Comparison of ENCODE assay signal across 26 cellular contexts in the genomic region with DNA sequence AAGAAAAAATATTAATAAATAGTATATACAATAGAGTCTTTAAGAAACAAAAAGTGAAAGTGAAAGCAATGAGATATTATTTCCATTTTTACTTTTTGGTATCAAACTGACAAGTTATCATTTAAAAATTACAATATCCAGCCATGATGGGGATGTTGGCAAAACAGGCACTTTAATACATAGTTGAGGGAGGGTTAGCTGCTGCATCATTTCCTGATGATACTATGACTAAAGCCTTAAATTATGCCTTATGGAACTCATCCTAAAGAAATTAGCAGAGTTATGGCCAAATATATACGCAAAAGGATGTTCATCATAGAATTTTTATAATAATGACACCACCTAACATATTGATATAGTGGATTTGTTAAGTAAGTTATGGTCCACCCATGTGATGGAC.
DNase-seq lines count a peak whose midpoint lies in the region; ATAC-seq and TF ChIP-seq lines count a peak whose summit lies in the region.
"Had no signal": no experiment of that assay in that cellular context is flagged by ENCODE, and none has a peak within 500 bp of the region (broad histone marks: within the 10 kb centered on the region; RNA-seq: fewer than 3 reads in every experiment).

No MANE protein-coding gene starts in this region.

- DNase-seq in HT1080 (ENCODE audit: low read depth) (peak; percentile 53), brain microvascular endothelial cell (peak; percentile 40), foreskin fibroblast (peak; percentile 6 to 58), endothelial cell (ENCODE audit: low spot score) (no peak), NOMO-1 treated with dmso at 0.1 percent for 144 hours (lab: John Stamatoyannopoulos, UW; ENCODE audit: unreplicated experiment) (no peak)
- DNase-seq: activated CD4-positive, alpha-beta T cell treated with anti-CD3 and anti-CD28 coated beads, Interleukin-2, amount 50 U/mL, for 48 hours; activated CD4-positive, CD25-positive, alpha-beta regulatory T cell; activated CD8-positive, alpha-beta memory T cell treated with anti-CD3 and anti-CD28 coated beads, Interleukin-2, amount 50 U/mL, for 4 hours; activated naive CD4-positive, alpha-beta T cell treated with anti-CD3 and anti-CD28 coated beads for 36 hours; BE2C; body of pancreas; effector CD8-positive, alpha-beta T cell; hippocampal formation; left cardiac atrium; NCI-H1105; NCI-H187; NCI-H2171 treated with DMSO at 0.1 percent for 48 hours; NCI-H510A treated with DMSO at 0.1 percent for 48 hours; ovary; stimulated activated naive B cell treated with anti-CD40 and anti-IgM and Interleukin-4, amounts not matched to agents 10 μg/mL and 1 μg/mL and 100 μg/mL, for 72 hours; T-helper 17 cell had no signal

- H3K4me1 Mint-ChIP-seq in endothelial cell (ENCODE audit: unreplicated experiment) = peaks cover 13% of the 10 kb centered on the region
- H3K4me1 Mint-ChIP-seq: T-helper 17 cell had no signal

- H3K36me3 ChIP-seq in BLaER1 treated with 17β-estradiol and CSF1 and Interleukin-3, amounts not matched to agents 10 nM and 100 nM = peaks cover 0 to 14% (median 0%) of the 10 kb centered on the region in 11 experiments; a peak in 7 of 22 replicates
- no peaks in the 10 kb centered on the region for H3K36me3 ChIP-seq in brain microvascular endothelial cell (replicated peaks)
- H3K36me3 ChIP-seq: BE2C, ovary had no signal

- no peak for TF ChIP-seq CTCF in brain microvascular endothelial cell (IDR thresholded peaks at IDR 0.05; ENCODE audit: low read depth, low read length, missing control alignments)
- no peak for TF ChIP-seq CTCF in foreskin fibroblast (IDR thresholded peaks at IDR 0.05; ENCODE audit: low read depth, low read length)
- TF ChIP-seq CTCF in endothelial cell (IDR thresholded peaks at IDR 0.05; ENCODE audit: unreplicated experiment) = no peak

- peaks cover 4% of the 10 kb centered on the region for H3K27me3 Mint-ChIP-seq in endothelial cell (ENCODE audit: unreplicated experiment)
- H3K27me3 Mint-ChIP-seq: T-helper 17 cell had no signal

- peaks cover 11% of the 10 kb centered on the region for H3K36me3 Mint-ChIP-seq in endothelial cell (ENCODE audit: low read depth, unreplicated experiment)

- no peak for ATAC-seq in GM21576 (IDR thresholded peaks at IDR 0.05; ENCODE audit: unreplicated experiment)
- no peak for ATAC-seq in HG02884 (IDR thresholded peaks at IDR 0.05; ENCODE audit: unreplicated experiment)
- ATAC-seq: body of pancreas; left cardiac atrium; Right ventricle myocardium inferior; stimulated activated naive B cell treated with anti-CD40 and anti-IgM and Interleukin-4, amounts not matched to agents 10 μg/mL and 1 μg/mL and 100 μg/mL, for 72 hours; T-helper 17 cell had no signal

- peak overlapping the region in 6 of 11 experiments; percentile 26 to 81 (median 78); a peak in 8 of 22 replicates for H3K27ac ChIP-seq in BLaER1 treated with 17β-estradiol and CSF1 and Interleukin-3, amounts not matched to agents 10 nM and 100 nM
- peak overlapping the region; percentile 17 for H3K27ac ChIP-seq in brain microvascular endothelial cell
- H3K27ac ChIP-seq: body of pancreas, ovary had no signal

- H3K4me3 Mint-ChIP-seq in endothelial cell (ENCODE audit: unreplicated experiment) = no peak overlapping the region
- H3K4me3 Mint-ChIP-seq: activated naive CD4-positive, alpha-beta T cell treated with anti-CD3 and anti-CD28 coated beads for 36 hours; activated T-helper 1 cell treated with anti-CD3 and anti-CD28 coated beads, Interleukin-12 subunit alpha, Interleukin-12 subunit beta, Interleukin-2, Interleukin-4 antibody, amounts not matched to agents 30 ng/mL and 10 ng/mL and 1 ng/mL, durations not matched to agents 14 hours and 24 hours and 36 hours; stimulated activated naive B cell treated with anti-CD40 and anti-IgM and Interleukin-4, amounts not matched to agents 10 μg/mL and 1 μg/mL and 100 μg/mL, for 72 hours; T-helper 17 cell had no signal

- H3K27me3 ChIP-seq in BLaER1 treated with 17β-estradiol and CSF1 and Interleukin-3, amounts not matched to agents 10 nM and 100 nM = no peaks in the 10 kb centered on the region
- H3K27me3 ChIP-seq in brain microvascular endothelial cell (replicated peaks) = no peaks in the 10 kb centered on the region
- H3K27me3 ChIP-seq: BE2C, body of pancreas, ovary had no signal

- in situ Hi-C loops in brain microvascular endothelial cell (cut with HindIII; ENCODE audit: low pct_ligation_motif_present, low sequenced_read_pairs) = no loop called here

- no peak overlapping the region for H3K4me2 ChIP-seq in BLaER1 treated with 17β-estradiol and CSF1 and Interleukin-3, amounts not matched to agents 10 nM and 100 nM

- peak overlapping the region in 2 of 10 experiments; percentile 39 to 44; a peak in 5 of 20 replicates for H3K4me3 ChIP-seq in BLaER1 treated with 17β-estradiol and CSF1 and Interleukin-3, amounts not matched to agents 10 nM and 100 nM
- H3K4me3 ChIP-seq in brain microvascular endothelial cell (ENCODE audit: low read depth, low read length) (no peak overlapping the region), foreskin fibroblast (ENCODE audit: low read depth in 1 of 2, low read length in 2 of 2) (no peak overlapping the region)
- H3K4me3 ChIP-seq: body of pancreas, ovary had no signal

- H3K27ac Mint-ChIP-seq in endothelial cell (ENCODE audit: unreplicated experiment) = no peak overlapping the region
- H3K27ac Mint-ChIP-seq: activated naive CD4-positive, alpha-beta T cell treated with anti-CD3 and anti-CD28 coated beads for 36 hours; activated T-helper 1 cell treated with anti-CD3 and anti-CD28 coated beads, Interleukin-12 subunit alpha, Interleukin-12 subunit beta, Interleukin-2, Interleukin-4 antibody, amounts not matched to agents 30 ng/mL and 10 ng/mL and 1 ng/mL, durations not matched to agents 14 hours and 24 hours and 36 hours; stimulated activated naive B cell treated with anti-CD40 and anti-IgM and Interleukin-4, amounts not matched to agents 10 μg/mL and 1 μg/mL and 100 μg/mL, for 72 hours; T-helper 17 cell had no signal

- H4K20me1 ChIP-seq in BLaER1 treated with 17β-estradiol and CSF1 and Interleukin-3, amounts not matched to agents 10 nM and 100 nM = no peaks in the 10 kb centered on the region

- no peak overlapping the region for H3K9ac ChIP-seq in BLaER1 treated with 17β-estradiol and CSF1 and Interleukin-3, amounts not matched to agents 10 nM and 100 nM

- H3K9me3 Mint-ChIP-seq in endothelial cell (ENCODE audit: unreplicated experiment) = peaks cover 13% of the 10 kb centered on the region

- peaks cover 48 to 63% (median 56%) of the 10 kb centered on the region in 11 experiments for H3K9me3 ChIP-seq in BLaER1 treated with 17β-estradiol and CSF1 and Interleukin-3, amounts not matched to agents 10 nM and 100 nM (replicated peaks in 1 of 11)
- H3K9me3 ChIP-seq: BE2C, body of pancreas, ovary had no signal

- peaks cover 26 to 56% (median 49%) of the 10 kb centered on the region in 10 experiments for H3K4me1 ChIP-seq in BLaER1 treated with 17β-estradiol and CSF1 and Interleukin-3, amounts not matched to agents 10 nM and 100 nM

Comparison
In these comparisons a context has a peak if more than half of its experiments do, and no peak if none do; other contexts are left out.
1. DNase-seq: peak in HT1080 (single experiment), brain microvascular endothelial cell (single experiment) and foreskin fibroblast (2 of 2); none in endothelial cell (single experiment) and NOMO-1 treated with dmso at 0.1 percent for 144 hours (single experiment).